In the genomic region with DNA sequence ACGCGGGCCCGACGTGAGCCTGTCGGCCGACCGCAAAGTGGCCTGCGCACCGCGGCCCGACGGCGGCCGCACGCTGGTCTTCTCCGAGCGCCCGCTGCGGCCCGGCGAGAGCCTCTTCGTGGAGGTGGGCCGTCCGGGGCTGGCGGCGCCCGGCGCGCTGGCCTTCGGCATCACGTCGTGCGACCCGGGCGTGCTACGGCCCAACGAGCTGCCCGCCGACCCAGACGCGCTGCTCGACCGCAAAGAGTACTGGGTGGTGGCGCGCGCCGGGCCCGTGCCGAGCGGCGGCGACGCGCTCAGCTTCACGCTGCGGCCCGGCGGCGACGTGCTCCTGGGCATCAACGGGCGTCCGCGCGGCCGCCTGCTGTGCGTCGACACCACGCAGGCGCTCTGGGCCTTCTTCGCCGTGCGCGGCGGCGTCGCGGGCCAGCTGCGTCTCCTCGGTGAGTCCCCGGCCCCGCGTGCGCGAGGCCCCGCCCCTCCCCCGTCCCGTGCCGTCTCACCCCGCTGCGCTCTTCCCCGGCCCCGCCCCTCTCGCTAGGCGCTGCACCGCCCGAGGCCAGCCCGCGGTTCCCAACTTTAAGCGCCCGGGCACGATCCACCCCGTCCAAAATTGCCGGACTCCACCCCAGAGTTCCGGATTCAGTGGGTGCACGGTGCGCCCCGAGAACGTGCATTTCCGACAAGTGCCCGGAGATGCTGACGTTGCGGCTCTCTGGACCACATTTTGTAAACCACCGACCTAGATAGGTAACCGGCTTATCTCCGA, we compare ENCODE assay signal across 9 cellular contexts. TPM values are rescaled to one million over a fixed set of nuclear protein-coding genes. Genes with fewer than 3 reads are reported as not detected.
DNase-seq lines count a peak whose midpoint lies in the region; ATAC-seq and TF ChIP-seq lines count a peak whose summit lies in the region.
"Had no signal": no experiment of that assay in that cellular context is flagged by ENCODE, and none has a peak within 500 bp of the region (broad histone marks: within the 10 kb centered on the region; RNA-seq: fewer than 3 reads in every experiment).

No MANE protein-coding gene starts in this region.

- TF ChIP-seq CTCF in spleen (IDR thresholded peaks at IDR 0.05 in 8 of 11, conservative IDR thresholded peaks at IDR 0.05 in 3 of 11) = no peak

- H3K27ac ChIP-seq in CD4-positive, CD25-positive, alpha-beta regulatory T cell (ENCODE audit: insufficient read depth, low read length, poor library complexity, severe bottlenecking) = no peak overlapping the region
- H3K27ac ChIP-seq in spleen = peak overlapping the region in 3 of 8 donors; percentile 28 to 52 (median 48)
- no peak overlapping the region for H3K27ac ChIP-seq in caudate nucleus (ENCODE audit: low read depth, low read length)

- H3K27me3 ChIP-seq in CD4-positive, CD25-positive, alpha-beta regulatory T cell (ENCODE audit: control insufficient read depth, insufficient read depth, low read length) = no peaks in the 10 kb centered on the region
- peaks cover 0 to 18% (median 0%) of the 10 kb centered on the region in 7 donors for H3K27me3 ChIP-seq in spleen (replicated peaks in 1 of 7)

- peak; percentile 76 to 78 for ATAC-seq in CD4-positive, CD25-positive, alpha-beta regulatory T cell (ENCODE audit: low read depth in 2 of 2)
- peak; percentile 78 for ATAC-seq in effector memory CD8-positive, alpha-beta T cell (replicated peaks)
- ATAC-seq in GM18520 (IDR thresholded peaks at IDR 0.05; ENCODE audit: unreplicated experiment) (no peak), GM21447 (IDR thresholded peaks at IDR 0.05; ENCODE audit: unreplicated experiment) (no peak), HG02759 (IDR thresholded peaks at IDR 0.05; ENCODE audit: unreplicated experiment) (no peak)

- peak; percentile 42 to 60 (median 44) for DNase-seq in CD4-positive, CD25-positive, alpha-beta regulatory T cell
- peak; percentile 52 to 63 for DNase-seq in activated CD4-positive, alpha-beta T cell treated with anti-CD3 and anti-CD28 coated beads, Interleukin-2, amount 50 U/mL, for 48 hours
- DNase-seq in effector memory CD8-positive, alpha-beta T cell = peak; percentile 15 to 57 (median 50)
- DNase-seq in spleen (peak; percentile 80), caudate nucleus (lab: John Stamatoyannopoulos, UW) (no peak)
- DNase-seq: KBM-7 had no signal

- intact Hi-C loops in spleen (cut with DNase I; ENCODE audit: low total_unique reads) = no loop called here

- H3K4me1 ChIP-seq in CD4-positive, CD25-positive, alpha-beta regulatory T cell (ENCODE audit: control insufficient read depth, insufficient read depth, low read length, poor library complexity, severe bottlenecking) = peaks cover 2% of the 10 kb centered on the region
- H3K4me1 ChIP-seq in spleen = peaks cover 0 to 13% (median 7%) of the 10 kb centered on the region in 6 donors

- H3K4me3 Mint-ChIP-seq in CD4-positive, CD25-positive, alpha-beta regulatory T cell = peak overlapping the region; percentile 73 to 82 (median 74)
- peak overlapping the region; percentile 75 to 87 for H3K4me3 Mint-ChIP-seq in effector memory CD8-positive, alpha-beta T cell

- WGBS in spleen, 5 donors = 54 to 78% (median 61%) methylated on average over 66 to 116 of the region's 116 CpGs

- no peaks in the 10 kb centered on the region for H3K9me3 ChIP-seq in CD4-positive, CD25-positive, alpha-beta regulatory T cell (ENCODE audit: control insufficient read depth in 2 of 2, low read length in 2 of 2)
- H3K9me3 ChIP-seq in spleen = peaks cover 0 to 7% (median 0%) of the 10 kb centered on the region in 8 donors

- H3K36me3 ChIP-seq in CD4-positive, CD25-positive, alpha-beta regulatory T cell (ENCODE audit: control insufficient read depth, insufficient read depth, low read length) = no peaks in the 10 kb centered on the region
- no peaks in the 10 kb centered on the region for H3K36me3 ChIP-seq in spleen

- no peaks in the 10 kb centered on the region for H3K36me3 Mint-ChIP-seq in CD4-positive, CD25-positive, alpha-beta regulatory T cell
- no peaks in the 10 kb centered on the region for H3K36me3 Mint-ChIP-seq in effector memory CD8-positive, alpha-beta T cell (ENCODE audit: insufficient read depth)

- peaks cover 0 to 14% (median 1%) of the 10 kb centered on the region in 4 donors for H3K4me1 Mint-ChIP-seq in CD4-positive, CD25-positive, alpha-beta regulatory T cell
- peaks cover 5 to 17% of the 10 kb centered on the region in 2 donors for H3K4me1 Mint-ChIP-seq in effector memory CD8-positive, alpha-beta T cell (ENCODE audit: low read depth in 2 of 2)

- no peak for TF ChIP-seq POLR2A in spleen (IDR thresholded peaks at IDR 0.05)

- peak overlapping the region; percentile 41 for H3K4me3 ChIP-seq in CD4-positive, CD25-positive, alpha-beta regulatory T cell (ENCODE audit: low read depth, low read length)
- H3K4me3 ChIP-seq in spleen = peak overlapping the region in 6 of 8 donors; percentile 2 to 61 (median 20)

- H3K27me3 Mint-ChIP-seq in CD4-positive, CD25-positive, alpha-beta regulatory T cell = peaks cover 24% of the 10 kb centered on the region
- no peaks in the 10 kb centered on the region for H3K27me3 Mint-ChIP-seq in effector memory CD8-positive, alpha-beta T cell

- H3K27ac Mint-ChIP-seq in CD4-positive, CD25-positive, alpha-beta regulatory T cell = peak overlapping the region in 1 of 3 donors; percentile 79
- H3K27ac Mint-ChIP-seq in effector memory CD8-positive, alpha-beta T cell = peak overlapping the region in 1 of 2 donors; percentile 86

- no peaks in the 10 kb centered on the region for H3K9me3 Mint-ChIP-seq in CD4-positive, CD25-positive, alpha-beta regulatory T cell
- H3K9me3 Mint-ChIP-seq in effector memory CD8-positive, alpha-beta T cell = no peaks in the 10 kb centered on the region

RNA-seq across cellular contexts. Expression of a gene that starts 42.8 kb away (rescaled TPM):
- total RNA-seq in CD4-positive, CD25-positive, alpha-beta regulatory T cell = 0.22 TPM
- not detected for polyA plus RNA-seq in CD4-positive, CD25-positive, alpha-beta regulatory T cell
- total RNA-seq in spleen = 1 to 10 TPM in 6 of 7 donors, under 1 TPM in 1; 0.85 to 2.5 (median 1.6) TPM
- polyA plus RNA-seq in spleen = 1 to 10 TPM in 1 of 3 donors, under 1 TPM in 2; 0.26 to 1.0 (median 0.49) TPM

Comparison
In these comparisons a context has a peak if more than half of its experiments do, and no peak if none do; other contexts are left out.
1. ATAC-seq: peak in CD4-positive, CD25-positive, alpha-beta regulatory T cell (2 of 2) and effector memory CD8-positive, alpha-beta T cell (single experiment); none in GM18520 (single experiment), GM21447 (single experiment) and HG02759 (single experiment).
2. DNase-seq: peak in CD4-positive, CD25-positive, alpha-beta regulatory T cell (3 of 3), activated CD4-positive, alpha-beta T cell treated with anti-CD3 and anti-CD28 coated beads, Interleukin-2, amount 50 U/mL, for 48 hours (2 of 2), effector memory CD8-positive, alpha-beta T cell (3 of 3) and spleen (single experiment); none in caudate nucleus (0 of 61).